8 cellular contexts compared by ENCODE assay signal in the genomic region with DNA sequence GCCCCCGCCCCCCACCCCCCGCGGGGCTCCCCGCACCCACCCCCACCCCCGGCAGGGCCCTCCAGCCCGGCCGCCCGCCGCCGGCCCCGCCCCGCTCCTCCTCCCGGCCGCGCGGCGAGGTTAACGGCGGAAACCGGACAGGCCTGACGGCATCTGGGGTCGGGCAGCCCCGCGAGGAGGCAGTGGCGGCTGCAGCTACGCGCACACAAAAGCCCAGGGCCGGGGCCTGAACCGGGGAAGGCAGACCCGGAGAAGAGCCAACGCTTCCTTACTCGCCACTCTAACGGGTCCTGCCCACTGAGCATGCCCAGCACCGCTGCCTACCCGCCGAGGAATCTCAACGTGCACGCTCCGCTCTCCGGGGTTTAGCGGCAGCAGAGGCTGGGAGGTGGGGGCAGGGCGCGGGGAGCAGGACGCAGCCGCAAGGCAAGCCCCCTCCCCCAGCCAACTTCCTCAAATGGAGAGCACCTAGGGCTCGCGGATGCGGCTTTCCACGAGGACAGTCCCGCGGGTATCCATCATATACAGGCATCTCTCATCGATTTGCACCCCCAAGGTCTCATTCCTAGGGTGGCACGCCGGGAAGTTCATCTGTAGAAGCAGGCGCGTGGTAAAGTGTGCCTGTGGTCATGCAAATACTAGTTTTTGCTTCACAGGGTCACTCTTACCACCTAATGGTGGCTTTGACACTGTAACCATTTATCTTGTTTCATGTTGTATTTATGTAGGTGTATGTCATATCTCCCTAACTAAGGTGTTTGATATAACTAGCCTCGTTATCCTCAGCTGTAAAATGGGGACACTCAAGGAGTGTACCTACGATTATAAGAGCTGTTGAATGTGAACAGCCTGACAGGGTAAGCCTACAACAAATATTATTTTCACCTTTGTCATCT. TPM values are rescaled to one million over a fixed set of nuclear protein-coding genes. Genes with fewer than 3 reads are reported as not detected.
DNase-seq lines count a peak whose midpoint lies in the region; ATAC-seq and TF ChIP-seq lines count a peak whose summit lies in the region.

TSS of gene MEMO1 (minus strand) at position 339 of the 896 bp plus-strand sequence. CDS start 761 bp downstream, outside the sequence.

- H3K79me2 ChIP-seq in DOHH2 (ENCODE audit: control insufficient read depth, low read length): peaks cover 48% of the 10 kb centered on the region

- H3K36me3 ChIP-seq in DOHH2 (ENCODE audit: control insufficient read depth, low read length) (peaks cover 15% of the 10 kb centered on the region; the same call in 1 of the 2 replicates), KOPT-K1 (ENCODE audit: insufficient read depth, low read length) (no peaks in the 10 kb centered on the region), Peyer's patch (peaks cover 0 to 4% (median 0%) of the 10 kb centered on the region in 3 donors), esophagus muscularis mucosa (peaks cover 0 to 12% (median under 1%) of the 10 kb centered on the region in 4 donors), muscle layer of duodenum (ENCODE audit: control insufficient read depth in 1 of 2, insufficient read depth in 2 of 2, low read length in 2 of 2) (peaks cover 0 to 3% of the 10 kb centered on the region in 2 donors)

- peaks cover 8% of the 10 kb centered on the region for H3F3A ChIP-seq in DOHH2 (ENCODE audit: control insufficient read depth, insufficient read depth)

- TF ChIP-seq POLR2A in Peyer's patch (IDR thresholded peaks at IDR 0.05): peak in 1 of 2 donors; percentile 75
- TF ChIP-seq POLR2A in esophagus muscularis mucosa (IDR thresholded peaks at IDR 0.05; ENCODE audit: low read depth): peak; percentile 69

- H3K27me3 ChIP-seq in DOHH2 (ENCODE audit: control insufficient read depth, low read length) (no peaks in the 10 kb centered on the region), Peyer's patch (no peaks in the 10 kb centered on the region), esophagus muscularis mucosa (no peaks in the 10 kb centered on the region), muscle layer of duodenum (ENCODE audit: low read depth, low read length) (no peaks in the 10 kb centered on the region)

- peak within 1 kb of the TSS; percentile 97 for H3K4me2 ChIP-seq in DOHH2 (ENCODE audit: low read length)

- no peaks in the 10 kb centered on the region for H3K9me2 ChIP-seq in DOHH2 (replicated peaks; ENCODE audit: control insufficient read depth, low read length)

- H3K27ac ChIP-seq in DOHH2 (ENCODE audit: low read depth, low read length): peak within 1 kb of the TSS; percentile 93
- H3K27ac ChIP-seq in KOPT-K1 (ENCODE audit: low read depth, low read length, poor library complexity, severe bottlenecking): peak within 1 kb of the TSS; percentile 93
- peak within 1 kb of the TSS; percentile 93 to 99 (median 96) for H3K27ac ChIP-seq in Peyer's patch
- peak within 1 kb of the TSS; percentile 89 to 96 (median 94) for H3K27ac ChIP-seq in esophagus muscularis mucosa (replicated peaks in 1 of 4)
- H3K27ac ChIP-seq in muscle layer of duodenum (ENCODE audit: low read length): peak within 1 kb of the TSS; percentile 87

- under 1% methylated on average over 18 of the region's 58 CpGs for WGBS in esophagus muscularis mucosa

- ATAC-seq in GM21825 (IDR thresholded peaks at IDR 0.05; ENCODE audit: unreplicated experiment): peak; percentile 57

- no peak for TF ChIP-seq EP300 in esophagus muscularis mucosa (IDR thresholded peaks at IDR 0.05)

- H3K9me3 ChIP-seq in DOHH2 (ENCODE audit: control insufficient read depth, insufficient read depth, low read length) (no peaks in the 10 kb centered on the region), KOPT-K1 (ENCODE audit: insufficient read depth, low read length, poor library complexity, severe bottlenecking) (no peaks in the 10 kb centered on the region), Peyer's patch (no peaks in the 10 kb centered on the region), esophagus muscularis mucosa (no peaks in the 10 kb centered on the region), muscle layer of duodenum (ENCODE audit: control insufficient read depth in 1 of 2, low read length in 2 of 2) (no peaks in the 10 kb centered on the region)

- H3K4me3 ChIP-seq in DOHH2 (ENCODE audit: low read length) (peak within 1 kb of the TSS; percentile 98), Peyer's patch (peak within 1 kb of the TSS; percentile 61 to 99 (median 85)), esophagus muscularis mucosa (peak within 1 kb of the TSS; percentile 73 to 97 (median 85)), muscle layer of duodenum (ENCODE audit: low read depth in 1 of 2, low read length in 2 of 2) (peak within 1 kb of the TSS; percentile 86 to 90)

- DNase-seq in Peyer's patch (peak; percentile 94 to 97 (median 94)), esophagus muscularis mucosa (ENCODE audit: extremely low spot score) (peak; percentile 97)
- peak; percentile 92 to 95 for DNase-seq in activated T-cell treated with anti-CD3 and anti-CD28 coated beads, Interleukin-2, amount 50 U/mL, for 48 hours
- DNase-seq in stimulated activated CD8-positive, alpha-beta memory T cell treated with anti-CD3 and anti-CD28 coated beads, Interleukin-7, amount 100 ng/mL, for 24 hours (ENCODE audit: low read depth): peak; percentile 88

- H3K4me1 ChIP-seq in DOHH2 (ENCODE audit: control insufficient read depth, low read length) (peaks cover 33% of the 10 kb centered on the region), Peyer's patch (peaks cover 3 to 25% (median 6%) of the 10 kb centered on the region in 4 donors), esophagus muscularis mucosa (peaks cover 21 to 41% (median 30%) of the 10 kb centered on the region in 4 donors), muscle layer of duodenum (ENCODE audit: control insufficient read depth in 1 of 2, insufficient read depth in 2 of 2, low read length in 2 of 2) (peaks cover 14 to 22% of the 10 kb centered on the region in 2 donors)

- H4K20me1 ChIP-seq in DOHH2 (ENCODE audit: control insufficient read depth, insufficient read depth, low read depth, low read length): peaks cover 19% of the 10 kb centered on the region

- no peak for TF ChIP-seq CTCF in DOHH2 (IDR thresholded peaks at IDR 0.05; ENCODE audit: low read depth, low read length, poor library complexity, severe bottlenecking)
- TF ChIP-seq CTCF in Peyer's patch (IDR thresholded peaks at IDR 0.05): no peak
- TF ChIP-seq CTCF in esophagus muscularis mucosa (IDR thresholded peaks at IDR 0.05): no peak

- intact Hi-C loops in esophagus muscularis mucosa (cut with DNase I): loop anchor here (1.0 kb wide), 1 partner anchor 52 kb away; the partner anchor contains the start of gene SPAST

RNA-seq across cellular contexts. Expression of gene MEMO1, which starts in this region (rescaled TPM):
- total RNA-seq in Peyer's patch (10 to 100 TPM in 3 of 4 donors, 1 to 10 TPM in 1; 5.2 to 27.3 (median 21.7) TPM), esophagus muscularis mucosa (10 to 100 TPM; 25.0 to 40.7 (median 33.2) TPM)

Comparison
In these comparisons a context has a peak if more than half of its experiments do, and no peak if none do; other contexts are left out.
1. Peak in every context shown above with its lines: DNase-seq, ATAC-seq, H3K4me3 ChIP-seq and H3K27ac ChIP-seq.